Comparison of ENCODE assay signal across 2 cellular contexts in genomic region chr14:81452766-81453165, GRCh38.
TF ChIP-seq lines count a peak whose summit lies in the region.

No MANE protein-coding gene starts in this region.

TF ChIP-seq in HepG2, 621 proteins besides CTCF, POLR2A, EP300 and RAD21:
- no peak for TF ChIP-seq CEBPG (CRISPR knock-in tag; IDR thresholded peaks at IDR 0.05)
- no peak for TF ChIP-seq ZBTB25 (CRISPR knock-in tag; IDR thresholded peaks at IDR 0.05)
- TF ChIP-seq ZNF232 (CRISPR knock-in tag; IDR thresholded peaks at IDR 0.05; ENCODE audit: borderline replicate concordance), result no peak
- no peak for TF ChIP-seq AKAP8 (CRISPR knock-in tag; IDR thresholded peaks at IDR 0.05)
- 0 out of 2 replicates have a peak, but pooled peaks have one; percentile 19 for TF ChIP-seq ZNF761 (CRISPR knock-in tag; conservative IDR thresholded peaks at IDR 0.05)
- no peak for TF ChIP-seq MBD4 (IDR thresholded peaks at IDR 0.05; ENCODE audit: borderline replicate concordance, low read length)
- TF ChIP-seq HMGXB4 (CRISPR knock-in tag; IDR thresholded peaks at IDR 0.05; ENCODE audit: borderline replicate concordance in 1 of 2, low read depth in 1 of 2), result peak in 1 of 2 experiments; percentile 36; a peak in 1 of 4 replicates
- 0 out of 2 replicates have a peak, but pooled peaks have one; percentile 14 for TF ChIP-seq ZNF687 (CRISPR knock-in tag; IDR thresholded peaks at IDR 0.05)

TF ChIP-seq in endothelial cell of umbilical vein, 7 proteins besides CTCF, POLR2A, EP300 and RAD21:
- TF ChIP-seq EZH2 (IDR thresholded peaks at IDR 0.05; ENCODE audit: borderline replicate concordance, low read depth, low read length, severe bottlenecking) (no peak), POLR2AphosphoS5 (IDR thresholded peaks at IDR 0.05; ENCODE audit: insufficient read depth, low read depth, low read length) (no peak)
TF ChIP-seq in endothelial cell of umbilical vein: peak in this region for 0.
